23 cellular contexts compared by ENCODE assay signal in genomic region chr1:36481091-36481490, GRCh38. TPM values are rescaled to one million over a fixed set of nuclear protein-coding genes. Genes with fewer than 3 reads are reported as not detected.
DNase-seq lines count a peak whose midpoint lies in the region; ATAC-seq and TF ChIP-seq lines count a peak whose summit lies in the region.
"Had no signal": no experiment of that assay in that cellular context is flagged by ENCODE, and none has a peak within 500 bp of the region (broad histone marks: within the 10 kb centered on the region; RNA-seq: fewer than 3 reads in every experiment).

No MANE protein-coding gene starts in this region.

- no peak overlapping the region for H3K27ac Mint-ChIP-seq in progenitor cell of endocrine pancreas

- TF ChIP-seq CTCF in HL-60 (IDR thresholded peaks at IDR 0.05; ENCODE audit: insufficient read depth, low read length), result no peak
- no peak for TF ChIP-seq CTCF in spleen (IDR thresholded peaks at IDR 0.05 in 8 of 11, conservative IDR thresholded peaks at IDR 0.05 in 3 of 11)
- no peak for TF ChIP-seq CTCF in progenitor cell of endocrine pancreas (IDR thresholded peaks at IDR 0.05; ENCODE audit: unreplicated experiment)
- no peak for TF ChIP-seq CTCF in dorsolateral prefrontal cortex (IDR thresholded peaks at IDR 0.05 in 54 of 56, conservative IDR thresholded peaks at IDR 0.05 in 2 of 56; ENCODE audit: low read depth in 1 of 56, partially characterized antibody in 56 of 56)

- H3K23ac ChIP-seq in mesendoderm (ENCODE audit: low read length), result no peak overlapping the region

- H2BK120ac ChIP-seq in mesendoderm (ENCODE audit: low read depth, low read length), result no peak overlapping the region

- H3K4me1 Mint-ChIP-seq in progenitor cell of endocrine pancreas (ENCODE audit: low read depth), result peaks cover 18% of the 10 kb centered on the region

- H3K9me3 ChIP-seq in spleen, result no peaks in the 10 kb centered on the region

- no peak overlapping the region for H2BK5ac ChIP-seq in mesendoderm (ENCODE audit: low read length)

- intact Hi-C loops in spleen (cut with DNase I; ENCODE audit: low total_unique reads) (no loop called here), dorsolateral prefrontal cortex (cut with DNase I) (no loop called here)

- H4K8ac ChIP-seq in mesendoderm (ENCODE audit: low read depth, low read length), result no peak overlapping the region

- H3K9me3 Mint-ChIP-seq in progenitor cell of endocrine pancreas (ENCODE audit: low read depth), result no peaks in the 10 kb centered on the region
- H3K9me3 Mint-ChIP-seq: CD4-positive, alpha-beta memory T cell had no signal

- no peak overlapping the region for H3K18ac ChIP-seq in mesendoderm (ENCODE audit: low read length)

- H3K4me1 ChIP-seq in mesendoderm (ENCODE audit: control insufficient read depth, low read depth, low read length), result peaks cover 11% of the 10 kb centered on the region
- peaks cover 0 to 48% (median 12%) of the 10 kb centered on the region in 6 donors for H3K4me1 ChIP-seq in spleen

- H3K4me2 ChIP-seq in mesendoderm (ENCODE audit: low read length), result no peak overlapping the region

- H2AK5ac ChIP-seq in mesendoderm (ENCODE audit: low read length), result no peak overlapping the region

- H3K4ac ChIP-seq in mesendoderm (ENCODE audit: low read depth, low read length), result no peak overlapping the region

- H3K36me3 Mint-ChIP-seq in progenitor cell of endocrine pancreas (ENCODE audit: insufficient read depth), result no peaks in the 10 kb centered on the region
- H3K36me3 Mint-ChIP-seq: CD4-positive, alpha-beta memory T cell had no signal

- ATAC-seq in activated CD4-positive, CD25-positive, alpha-beta regulatory T cell treated with anti-CD3 and anti-CD28 coated beads, Interleukin-2, amount 50 U/mL, for 24 hours, result no peak
- ATAC-seq: GM12878 had no signal

- no peak overlapping the region for H3K9ac ChIP-seq in mesendoderm (ENCODE audit: low read length)

- no peak for TF ChIP-seq POLR2A in spleen (IDR thresholded peaks at IDR 0.05)

- no peaks in the 10 kb centered on the region for H3K27me3 Mint-ChIP-seq in progenitor cell of endocrine pancreas

- no peak overlapping the region for H4K5ac ChIP-seq in mesendoderm (ENCODE audit: low read length)

- WGBS in mesendoderm (ENCODE audit: extremely low coverage, insufficient coverage, low lambda C conversion rate), result no CpG with 5 or more reads among the region's 6 CpGs
- 66 to 87% (median 79%) methylated on average over 6 of the region's 6 CpGs for WGBS in spleen, 5 donors

- H3K27ac ChIP-seq in HL-60 (replicated peaks) (no peak overlapping the region), mesendoderm (ENCODE audit: low read depth, low read length) (no peak overlapping the region), spleen (peak overlapping the region in 5 of 8 donors; percentile 72 to 92 (median 91)), dorsolateral prefrontal cortex (no peak overlapping the region)

- no peak overlapping the region for H3K4me3 Mint-ChIP-seq in progenitor cell of endocrine pancreas (ENCODE audit: low read depth)

- H3K36me3 ChIP-seq in mesendoderm (ENCODE audit: control insufficient read depth, insufficient read depth, low read length) (no peaks in the 10 kb centered on the region), spleen (peaks cover 0 to 51% (median 0%) of the 10 kb centered on the region in 6 donors)

- H3K79me2 ChIP-seq in mesendoderm (ENCODE audit: control insufficient read depth, insufficient read depth, low read length), result no peaks in the 10 kb centered on the region

- H2BK15ac ChIP-seq in mesendoderm (replicated peaks; ENCODE audit: low read depth), result no peak overlapping the region

- H3K27me3 ChIP-seq in HL-60 (ENCODE audit: insufficient read depth, poor library complexity, severe bottlenecking) (no peaks in the 10 kb centered on the region), mesendoderm (ENCODE audit: insufficient read depth, low read length, poor library complexity) (no peaks in the 10 kb centered on the region), spleen (replicated peaks in 1 of 7) (peaks cover 0 to 7% (median 0%) of the 10 kb centered on the region in 7 donors), dorsolateral prefrontal cortex (peaks cover 0 to 9% (median 0%) of the 10 kb centered on the region in 45 donors)

- no peaks in the 10 kb centered on the region for H3K79me1 ChIP-seq in mesendoderm (ENCODE audit: low read length)

- H3K4me3 ChIP-seq in HL-60 (replicated peaks; ENCODE audit: insufficient read depth, low read length), result peak overlapping the region; percentile 73; the same call in 1 of the 2 replicates
- H3K4me3 ChIP-seq in mesendoderm (ENCODE audit: low read length), result no peak overlapping the region
- H3K4me3 ChIP-seq in spleen, result peak overlapping the region in 7 of 8 donors; percentile 17 to 64 (median 28)
- H3K4me3 ChIP-seq in dorsolateral prefrontal cortex, result peak overlapping the region in 2 of 59 donors; percentile 42
- H3K4me3 ChIP-seq: GM12878 had no signal

- peak overlapping the region; percentile 51 for H3K56ac ChIP-seq in mesendoderm (ENCODE audit: low read length)

- peak; percentile 0 for DNase-seq in activated CD4-positive, CD25-positive, alpha-beta regulatory T cell treated with anti-CD3 and anti-CD28 coated beads, Interleukin-2, amount 50 U/mL, for 72 hours
- DNase-seq in HL-60 (ENCODE audit: low read depth in 1 of 2, low spot score in 1 of 2) (no peak), mesendoderm (no peak), spleen (peak; percentile 73), C1 segment of cervical spinal cord (lab: John Stamatoyannopoulos, UW) (no peak), progenitor cell of endocrine pancreas (ENCODE audit: low spot score, unreplicated experiment) (no peak), dorsolateral prefrontal cortex (no peak)
- DNase-seq: 8988T; Calu3; CD4-positive, alpha-beta memory T cell; GF-D8; GOT3; NCI-H1417 treated with DMSO at 0.1 percent for 48 hours; NCI-H187 treated with DMSO at 0.1 percent for 48 hours; NCI-H226; NCI-H524; NCI-H82; SHP77 had no signal

RNA-seq across cellular contexts. Expression of gene CSF3R, which starts 1.6 kb away (rescaled TPM):
- polyA plus RNA-seq in mesendoderm (2013, experiment 1 of 2), result 0.11 TPM
- 0.31 TPM for polyA plus RNA-seq in mesendoderm (2013, experiment 2 of 2)
- 100 to 1,000 TPM; 200 to 795 (median 433) TPM for total RNA-seq in spleen
- polyA plus RNA-seq in spleen, result 10 to 100 TPM in 2 of 3 donors, 1 to 10 TPM in 1; 8.9 to 73.8 (median 52.7) TPM
- total RNA-seq in progenitor cell of endocrine pancreas, result 4.2 and 5.5 TPM in 2 replicates
- 10 to 100 TPM in 79 of 120 experiments, 1 to 10 TPM in 41; 3.2 to 43.8 (median 11.6) TPM for total RNA-seq in dorsolateral prefrontal cortex
- total RNA-seq: Calu3, M059J, RPMI7951 had no signal
- polyA plus RNA-seq: AG04450; CD4-positive, alpha-beta memory T cell; GM12878 had no signal

RNA-seq across cellular contexts. Expression of gene MRPS15, which starts 16.9 kb away (rescaled TPM):
- 194 TPM for polyA plus RNA-seq in mesendoderm (2013, experiment 1 of 2)
- 195 TPM for polyA plus RNA-seq in mesendoderm (2013, experiment 2 of 2)
- total RNA-seq in spleen (10 to 100 TPM; 31.2 to 57.8 (median 38.0) TPM), progenitor cell of endocrine pancreas (72.0 and 76.4 TPM in 2 replicates), dorsolateral prefrontal cortex (10 to 100 TPM; 28.8 to 59.3 (median 43.8) TPM)
- 10 to 100 TPM; 75.8 to 94.3 (median 91.3) TPM for polyA plus RNA-seq in spleen

RNA-seq across cellular contexts. Expression of gene OSCP1, which starts 30.8 kb away (rescaled TPM):
- 1.8 TPM for polyA plus RNA-seq in mesendoderm (2013, experiment 1 of 2)
- polyA plus RNA-seq in mesendoderm (2013, experiment 2 of 2), result 2.2 TPM
- total RNA-seq in spleen (1 to 10 TPM; 1.1 to 3.3 (median 1.4) TPM), progenitor cell of endocrine pancreas (18.2 and 21.0 TPM in 2 replicates), dorsolateral prefrontal cortex (10 to 100 TPM; 17.0 to 49.3 (median 30.6) TPM)
- 1 to 10 TPM in 1 of 3 donors, under 1 TPM in 2; 0.70 to 1.8 (median 0.76) TPM for polyA plus RNA-seq in spleen

Comparison
In these comparisons a context has a peak if more than half of its experiments do, and no peak if none do; other contexts are left out.
1. DNase-seq: peak in activated CD4-positive, CD25-positive, alpha-beta regulatory T cell treated with anti-CD3 and anti-CD28 coated beads, Interleukin-2, amount 50 U/mL, for 72 hours (single experiment) and spleen (single experiment); none in HL-60 (0 of 2), mesendoderm (single experiment), C1 segment of cervical spinal cord (0 of 14), progenitor cell of endocrine pancreas (single experiment) and dorsolateral prefrontal cortex (0 of 10).
2. H3K27ac ChIP-seq: peak in spleen (5 of 8); none in HL-60 (single experiment), mesendoderm (single experiment) and dorsolateral prefrontal cortex (0 of 59).
3. RNA of gene CSF3R, which starts 1.6 kb away (total RNA-seq): 200 to 795 TPM in spleen; 3.2 to 43.8 TPM in dorsolateral prefrontal cortex and 4.2 to 5.5 TPM in progenitor cell of endocrine pancreas; every median in the first group is over 4 times any median in the second.